ENCODE assay signal across 17 cellular contexts in the genomic region with DNA sequence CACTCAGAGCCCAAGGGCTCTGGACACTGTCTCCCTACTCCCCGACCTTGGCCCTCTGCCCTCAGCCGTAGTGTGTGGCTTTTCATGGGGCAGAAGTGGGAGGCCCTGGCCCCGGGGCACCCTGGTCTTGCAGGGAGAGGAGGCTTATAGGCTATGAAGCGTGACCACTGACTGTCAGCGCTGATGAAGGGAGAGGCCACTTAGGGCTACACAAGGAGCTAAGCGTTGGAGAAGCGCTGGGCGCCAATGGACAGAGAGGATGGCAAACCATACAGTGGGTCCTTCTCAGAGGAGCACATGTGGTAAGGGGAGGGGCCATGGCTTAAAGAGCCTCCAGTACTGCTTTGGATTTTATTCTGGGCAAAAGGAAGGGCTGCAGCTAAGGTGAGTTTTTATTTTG. TPM values are rescaled to one million over a fixed set of nuclear protein-coding genes. Genes with fewer than 3 reads are reported as not detected.
DNase-seq lines count a peak whose midpoint lies in the region; ATAC-seq and TF ChIP-seq lines count a peak whose summit lies in the region.
"Had no signal": no experiment of that assay in that cellular context is flagged by ENCODE, and none has a peak within 500 bp of the region (broad histone marks: within the 10 kb centered on the region; RNA-seq: fewer than 3 reads in every experiment).

No MANE protein-coding gene starts in this region.

- DNase-seq in Caki2 (ENCODE audit: low read depth), result peak; percentile 57
- DNase-seq in NCI-H187 treated with DMSO at 0.1 percent for 48 hours (lab: John Stamatoyannopoulos, UW), result peak; percentile 97
- no peak for DNase-seq in glutamatergic neuron
- no peak for DNase-seq in naive thymus-derived CD4-positive, alpha-beta T cell
- no peak for DNase-seq in prostate gland (ENCODE audit: low spot score)
- DNase-seq: activated CD8-positive, alpha-beta memory T cell treated with anti-CD3 and anti-CD28 coated beads, Interleukin-2, amount 50 U/mL, for 48 hours; activated naive CD4-positive, alpha-beta T cell treated with anti-CD3 and anti-CD28 coated beads, Interleukin-2, amount 10 ng/mL, durations not matched to agents 7 days and 5 days; AML-193; brain microvascular endothelial cell; DND-41; H7; hippocampal formation; left colon; NCI-H446; substantia nigra; T-helper 17 cell had no signal

- H3K36me3 Mint-ChIP-seq in glutamatergic neuron (ENCODE audit: unreplicated experiment), result no peaks in the 10 kb centered on the region
- H3K36me3 Mint-ChIP-seq in naive thymus-derived CD4-positive, alpha-beta T cell, result peaks cover 0 to 7% (median 0%) of the 10 kb centered on the region in 5 donors
- H3K36me3 Mint-ChIP-seq: activated naive CD4-positive, alpha-beta T cell treated with anti-CD3 and anti-CD28 coated beads, Interleukin-2, amount 10 ng/mL, durations not matched to agents 7 days and 5 days had no signal

- peaks cover 23% of the 10 kb centered on the region for H3K27me3 Mint-ChIP-seq in glutamatergic neuron (ENCODE audit: unreplicated experiment)
- H3K27me3 Mint-ChIP-seq in naive thymus-derived CD4-positive, alpha-beta T cell, result peaks cover 29 to 50% (median 35%) of the 10 kb centered on the region in 5 donors

- H3K27me3 ChIP-seq in naive thymus-derived CD4-positive, alpha-beta T cell (ENCODE audit: control insufficient read depth in 2 of 2, insufficient read depth in 2 of 2, low read length in 2 of 2), result no peaks in the 10 kb centered on the region
- no peaks in the 10 kb centered on the region for H3K27me3 ChIP-seq in prostate gland (replicated peaks; ENCODE audit: insufficient read depth)
- H3K27me3 ChIP-seq: brain microvascular endothelial cell had no signal

- intact Hi-C loops in naive thymus-derived CD4-positive, alpha-beta T cell (cut with micrococcal nuclease), result no loop called here
- intact Hi-C loops in prostate gland (cut with DNase I), result loop anchor here (10.0 kb wide), 1 partner anchor 167 kb away; a partner anchor contains a TSS

- TF ChIP-seq POLR2A in prostate gland (IDR thresholded peaks at IDR 0.05), result no peak

- no peak overlapping the region for H3K27ac ChIP-seq in naive thymus-derived CD4-positive, alpha-beta T cell (ENCODE audit: low read depth, low read length)
- H3K27ac ChIP-seq in prostate gland, result no peak overlapping the region
- H3K27ac ChIP-seq: brain microvascular endothelial cell had no signal

- H3K36me3 ChIP-seq in naive thymus-derived CD4-positive, alpha-beta T cell (ENCODE audit: control insufficient read depth in 2 of 3, insufficient read depth in 3 of 3, low read length in 3 of 3), result no peaks in the 10 kb centered on the region
- H3K36me3 ChIP-seq in prostate gland, result no peaks in the 10 kb centered on the region
- H3K36me3 ChIP-seq: brain microvascular endothelial cell had no signal

- H3K27ac Mint-ChIP-seq in glutamatergic neuron (ENCODE audit: unreplicated experiment), result no peak overlapping the region
- no peak overlapping the region for H3K27ac Mint-ChIP-seq in naive thymus-derived CD4-positive, alpha-beta T cell
- H3K27ac Mint-ChIP-seq: activated naive CD4-positive, alpha-beta T cell treated with anti-CD3 and anti-CD28 coated beads, Interleukin-2, amount 10 ng/mL, durations not matched to agents 7 days and 5 days; T-helper 17 cell had no signal

- no peak overlapping the region for H3K4me3 ChIP-seq in naive thymus-derived CD4-positive, alpha-beta T cell (ENCODE audit: low read length)
- H3K4me3 ChIP-seq in prostate gland, result no peak overlapping the region

- WGBS in prostate gland, result 64% methylated on average over 8 of the region's 8 CpGs

- H3K4me1 Mint-ChIP-seq in glutamatergic neuron (ENCODE audit: low read depth, unreplicated experiment), result peaks cover 6% of the 10 kb centered on the region
- H3K4me1 Mint-ChIP-seq in naive thymus-derived CD4-positive, alpha-beta T cell, result peaks cover 5 to 12% (median 11%) of the 10 kb centered on the region in 7 donors

- no peaks in the 10 kb centered on the region for H3K9me3 ChIP-seq in naive thymus-derived CD4-positive, alpha-beta T cell (ENCODE audit: control insufficient read depth in 2 of 3, low read length in 3 of 3)
- no peaks in the 10 kb centered on the region for H3K9me3 ChIP-seq in prostate gland

- peak overlapping the region; percentile 11 for H3K4me3 Mint-ChIP-seq in glutamatergic neuron (ENCODE audit: unreplicated experiment)
- no peak overlapping the region for H3K4me3 Mint-ChIP-seq in naive thymus-derived CD4-positive, alpha-beta T cell
- H3K4me3 Mint-ChIP-seq: activated naive CD4-positive, alpha-beta T cell treated with anti-CD3 and anti-CD28 coated beads, Interleukin-2, amount 10 ng/mL, durations not matched to agents 7 days and 5 days; T-helper 17 cell had no signal

- CTCF ChIA-PET in naive thymus-derived CD4-positive, alpha-beta T cell (lab: Charles Lee), result interaction anchor here (0.7 to 11.9 kb wide), 3 partner anchors 8 to 29 kb away, joined by 3 to 93 read pairs (median 4); no protein-coding TSS in a partner anchor

- H3K9me3 Mint-ChIP-seq in glutamatergic neuron (ENCODE audit: unreplicated experiment), result peaks cover 4% of the 10 kb centered on the region
- H3K9me3 Mint-ChIP-seq in naive thymus-derived CD4-positive, alpha-beta T cell, result no peaks in the 10 kb centered on the region
- H3K9me3 Mint-ChIP-seq: activated naive CD4-positive, alpha-beta T cell treated with anti-CD3 and anti-CD28 coated beads, Interleukin-2, amount 10 ng/mL, durations not matched to agents 7 days and 5 days had no signal

- no peak for TF ChIP-seq CTCF in glutamatergic neuron (IDR thresholded peaks at IDR 0.05; ENCODE audit: partially characterized antibody, unreplicated experiment)
- TF ChIP-seq CTCF in prostate gland (IDR thresholded peaks at IDR 0.05), result no peak

- POLR2A ChIA-PET in naive thymus-derived CD4-positive, alpha-beta T cell (lab: Charles Lee), result no interaction called here

- no peak for ATAC-seq in naive thymus-derived CD4-positive, alpha-beta T cell
- ATAC-seq in GM18861 (IDR thresholded peaks at IDR 0.05; ENCODE audit: unreplicated experiment), result no peak
- ATAC-seq: left colon, T-helper 17 cell had no signal

- H3K4me1 ChIP-seq in naive thymus-derived CD4-positive, alpha-beta T cell (ENCODE audit: control insufficient read depth in 2 of 2, insufficient read depth in 2 of 2, low read length in 2 of 2), result peaks cover 0 to 9% of the 10 kb centered on the region in 2 donors
- H3K4me1 ChIP-seq in prostate gland (replicated peaks), result peaks cover 7% of the 10 kb centered on the region

- in situ Hi-C loops in Caki2 (cut with HindIII; ENCODE audit: low pct_unique_long_range_greater_than_20kb, low sequenced_read_pairs), result no loop called here

RNA-seq across cellular contexts. Expression of a gene that starts 7.9 kb away (rescaled TPM):
- not detected in 2 replicates for total RNA-seq in Caki2 (2014; rRNA removed; shearing (Covaris generic); ENCODE audit: low replicate concordance)
- 2.4 TPM for total RNA-seq in glutamatergic neuron (ENCODE audit: unreplicated experiment)
- total RNA-seq in naive thymus-derived CD4-positive, alpha-beta T cell, result 1 to 10 TPM in 4 of 5 experiments, under 1 TPM in 1; 0.38 to 2.5 (median 1.4) TPM
- polyA plus RNA-seq in naive thymus-derived CD4-positive, alpha-beta T cell, result 1 to 10 TPM in 1 of 2 donors, under 1 TPM in 1; 0.40 to 1.1 TPM
- 10 to 100 TPM; 27.3 to 30.8 TPM for total RNA-seq in prostate gland

RNA-seq across cellular contexts. Expression of a gene that starts 20.3 kb away (rescaled TPM):
- 0.03 TPM in 2 replicates for total RNA-seq in Caki2 (2014; rRNA removed; shearing (Covaris generic); ENCODE audit: low replicate concordance)
- total RNA-seq in glutamatergic neuron (ENCODE audit: unreplicated experiment) (375 TPM), prostate gland (10 to 100 TPM; 11.2 to 33.4 TPM)
- total RNA-seq in naive thymus-derived CD4-positive, alpha-beta T cell, result under 1 TPM in 1 of 5 experiments, not detected in 4; 0.05 TPM
- not detected for polyA plus RNA-seq in naive thymus-derived CD4-positive, alpha-beta T cell
- total RNA-seq: T-helper 17 cell had no signal

RNA-seq across cellular contexts. Expression of a gene that starts 30.8 kb away (rescaled TPM):
- 34.4 and 34.6 TPM in 2 replicates for total RNA-seq in Caki2 (2014; rRNA removed; shearing (Covaris generic); ENCODE audit: low replicate concordance)
- total RNA-seq in glutamatergic neuron (ENCODE audit: unreplicated experiment) (27.1 TPM), prostate gland (10 to 100 TPM; 62.0 to 69.5 TPM)
- total RNA-seq in naive thymus-derived CD4-positive, alpha-beta T cell, result 10 to 100 TPM; 16.0 to 29.8 (median 29.1) TPM
- 1 to 10 TPM; 4.4 to 5.1 TPM for polyA plus RNA-seq in naive thymus-derived CD4-positive, alpha-beta T cell

RNA-seq across cellular contexts. Expression of a gene that starts 31.1 kb away (rescaled TPM):
- 9.6 and 19.6 TPM in 2 replicates for total RNA-seq in Caki2 (2014; rRNA removed; shearing (Covaris generic); ENCODE audit: low replicate concordance)
- total RNA-seq in glutamatergic neuron (ENCODE audit: unreplicated experiment) (32.6 TPM), prostate gland (10 to 100 TPM; 19.4 to 34.4 TPM)
- total RNA-seq in naive thymus-derived CD4-positive, alpha-beta T cell, result 10 to 100 TPM; 44.7 to 59.9 (median 53.9) TPM
- 10 to 100 TPM; 15.3 to 20.6 TPM for polyA plus RNA-seq in naive thymus-derived CD4-positive, alpha-beta T cell

RNA-seq across cellular contexts. Expression of a gene that starts 43.4 kb away (rescaled TPM):
- total RNA-seq in Caki2 (2014; rRNA removed; shearing (Covaris generic); ENCODE audit: low replicate concordance), result 181 and 194 TPM in 2 replicates
- total RNA-seq in glutamatergic neuron (ENCODE audit: unreplicated experiment), result 25.1 TPM
- 10 to 100 TPM; 19.1 to 68.9 (median 47.2) TPM for total RNA-seq in naive thymus-derived CD4-positive, alpha-beta T cell
- 10 to 100 TPM; 86.3 to 98.0 TPM for polyA plus RNA-seq in naive thymus-derived CD4-positive, alpha-beta T cell
- total RNA-seq in prostate gland, result 10 to 100 TPM; 55.0 to 67.1 TPM

Comparison
In these comparisons a context has a peak if more than half of its experiments do, and no peak if none do; other contexts are left out.
1. DNase-seq: peak in Caki2 (single experiment) and NCI-H187 treated with DMSO at 0.1 percent for 48 hours (single experiment); none in glutamatergic neuron (single experiment), naive thymus-derived CD4-positive, alpha-beta T cell (0 of 9) and prostate gland (single experiment).
2. RNA of a gene that starts 20.3 kb away (total RNA-seq): 375 TPM in glutamatergic neuron (single experiment) and 11.2 to 33.4 TPM in prostate gland; 0.03 TPM in Caki2 and 0.05 TPM in naive thymus-derived CD4-positive, alpha-beta T cell; every median in the first group is over 10 times any median in the second.